In the genomic region with DNA sequence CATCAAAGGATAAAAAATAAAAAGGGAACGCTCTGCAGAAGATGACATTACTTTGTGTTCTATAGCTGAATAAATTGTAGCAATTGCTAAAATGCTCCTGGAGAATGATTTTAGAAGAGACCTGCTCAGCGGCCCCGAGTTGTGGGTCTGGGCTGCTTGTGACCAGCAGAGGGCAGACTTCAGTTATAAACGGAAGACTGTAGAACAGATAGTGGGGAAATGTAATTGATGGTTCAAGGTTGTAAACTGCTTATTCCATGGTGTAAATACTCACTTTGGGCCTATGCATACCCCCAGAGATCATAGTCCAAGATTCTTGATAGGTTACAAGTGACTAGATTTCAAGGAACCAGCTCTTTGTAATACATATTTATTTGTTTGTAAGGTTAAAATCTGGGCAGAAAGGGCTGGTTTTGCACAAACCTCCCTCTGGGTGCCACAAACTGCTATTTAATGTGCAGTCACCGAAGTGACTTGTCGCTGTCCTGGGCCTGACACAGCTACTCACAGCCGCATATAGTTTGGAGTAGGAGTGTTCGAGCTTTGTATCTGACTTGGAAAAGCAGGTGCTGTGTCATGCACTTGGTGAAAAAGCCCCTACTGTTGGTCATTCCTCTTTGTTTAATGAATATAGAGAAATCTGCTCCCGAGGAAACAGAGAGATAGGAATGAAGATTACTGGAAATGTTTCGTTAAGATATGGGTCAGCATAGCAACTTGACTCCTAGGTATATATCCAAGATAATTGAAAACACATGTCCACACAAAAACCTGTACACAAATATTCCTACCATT, we compare ENCODE assay signal across 8 cellular contexts. TPM values are rescaled to one million over a fixed set of nuclear protein-coding genes. Genes with fewer than 3 reads are reported as not detected.
DNase-seq lines count a peak whose midpoint lies in the region; ATAC-seq and TF ChIP-seq lines count a peak whose summit lies in the region.

No MANE protein-coding gene starts in this region.

- ATAC-seq in GM18858 (IDR thresholded peaks at IDR 0.05; ENCODE audit: unreplicated experiment) (peak; percentile 46), HG03280 (IDR thresholded peaks at IDR 0.05; ENCODE audit: unreplicated experiment) (peak; percentile 47), lung (ENCODE audit: insufficient read depth, low FRiP score) (no peak)

- H3K36me3 ChIP-seq in lung (ENCODE audit: control insufficient read depth in 2 of 2, insufficient read depth in 2 of 2, low read length in 2 of 2): no peaks in the 10 kb centered on the region

- no peaks in the 10 kb centered on the region for H3K9me3 Mint-ChIP-seq in activated CD4-positive, alpha-beta T cell treated with anti-CD3 and anti-CD28 coated beads, Interleukin-2, amount 10 ng/mL, durations not matched to agents 7 days and 5 days

- H3K4me3 Mint-ChIP-seq in activated CD4-positive, alpha-beta T cell treated with anti-CD3 and anti-CD28 coated beads, Interleukin-2, amount 10 ng/mL, durations not matched to agents 7 days and 5 days: no peak overlapping the region

- H3K9me3 ChIP-seq in AG04450 (ENCODE audit: control insufficient read depth, insufficient read depth, low read length) (no peaks in the 10 kb centered on the region), lung (ENCODE audit: control insufficient read depth in 2 of 2, insufficient read depth in 1 of 2, low read length in 1 of 2) (no peaks in the 10 kb centered on the region)

- POLR2A ChIA-PET in AG04450 (lab: Yijun Ruan, JAX): no interaction called here
- POLR2A ChIA-PET in activated CD4-positive, alpha-beta T cell treated with anti-CD3 and anti-CD28 coated beads, Interleukin-2, amount 10 ng/mL, durations not matched to agents 7 days and 5 days (lab: Charles Lee): no interaction called here

- DNase-seq in AG04450 (ENCODE audit: low read depth, low spot score) (peak; percentile 46), NCI-H460 (ENCODE audit: extremely low read depth, low read depth) (peak; percentile 42), dedifferentiated amniotic fluid mesenchymal stem cell (ENCODE audit: extremely low spot score) (peak; percentile 66), lung (ENCODE audit: low spot score) (peak; percentile 75)
- peak; percentile 78 for DNase-seq in activated CD4-positive, alpha-beta T cell treated with anti-CD3 and anti-CD28 coated beads, Interleukin-2, amount 10 ng/mL, durations not matched to agents 7 days and 5 days
- peak; percentile 14 to 45 for DNase-seq in stimulated activated CD8-positive, alpha-beta memory T cell treated with anti-CD3 and anti-CD28 coated beads, Interleukin-15, amount 100 ng/mL, for 4 hours (ENCODE audit: low read depth in 2 of 2)

- peaks cover 6% of the 10 kb centered on the region for H3K27me3 Mint-ChIP-seq in activated CD4-positive, alpha-beta T cell treated with anti-CD3 and anti-CD28 coated beads, Interleukin-2, amount 10 ng/mL, durations not matched to agents 7 days and 5 days

- TF ChIP-seq CTCF in AG04450 (IDR thresholded peaks at IDR 0.05; ENCODE audit: low read depth, low read length) (peak; percentile 87), lung (IDR thresholded peaks at IDR 0.05; ENCODE audit: control extremely low read depth, extremely low read depth) (peak; percentile 81)

- H3K27ac ChIP-seq in AG04450 (ENCODE audit: low read depth, low read length) (no peak overlapping the region), lung (ENCODE audit: low read depth in 1 of 2, low read length in 1 of 2) (no peak overlapping the region)

- H3K4me1 Mint-ChIP-seq in activated CD4-positive, alpha-beta T cell treated with anti-CD3 and anti-CD28 coated beads, Interleukin-2, amount 10 ng/mL, durations not matched to agents 7 days and 5 days: peaks cover 14% of the 10 kb centered on the region

- CTCF ChIA-PET in AG04450 (lab: Charles Lee): interaction anchor here (0.5 to 7.3 kb wide), 62 partner anchors 8 to 973 kb away, joined by 3 to 209 read pairs (median 4); partner anchors contain the start of genes GTF2E1, NDUFB4, RABL3 and STXBP5L
- CTCF ChIA-PET in activated CD4-positive, alpha-beta T cell treated with anti-CD3 and anti-CD28 coated beads, Interleukin-2, amount 10 ng/mL, durations not matched to agents 7 days and 5 days (lab: Charles Lee): interaction anchor here (1.0 to 2.0 kb wide), 2 partner anchors 94 to 234 kb away, joined by 3 to 12 read pairs; no protein-coding TSS in a partner anchor

- 33 to 43% methylated on average over 10 of the region's 10 CpGs for WGBS in lung, 2 donors

- H3K36me3 Mint-ChIP-seq in activated CD4-positive, alpha-beta T cell treated with anti-CD3 and anti-CD28 coated beads, Interleukin-2, amount 10 ng/mL, durations not matched to agents 7 days and 5 days (ENCODE audit: low read depth): no peaks in the 10 kb centered on the region

- H3K27me3 ChIP-seq in AG04450 (ENCODE audit: control insufficient read depth, insufficient read depth, low read length) (no peaks in the 10 kb centered on the region), lung (ENCODE audit: control insufficient read depth, insufficient read depth) (no peaks in the 10 kb centered on the region)

- no peak overlapping the region for H3K27ac Mint-ChIP-seq in activated CD4-positive, alpha-beta T cell treated with anti-CD3 and anti-CD28 coated beads, Interleukin-2, amount 10 ng/mL, durations not matched to agents 7 days and 5 days

- H3K4me3 ChIP-seq in AG04450 (ENCODE audit: low read depth, low read length) (no peak overlapping the region), lung (no peak overlapping the region)

- peaks cover 2 to 10% of the 10 kb centered on the region in 2 donors for H3K4me1 ChIP-seq in lung (ENCODE audit: control insufficient read depth in 2 of 2, insufficient read depth in 2 of 2, low read length in 2 of 2)

RNA-seq across cellular contexts. Expression of gene NDUFB4, which starts 34.7 kb away (rescaled TPM):
- polyA plus RNA-seq in AG04450 (2011; rRNA removed) (174 and 183 TPM in 2 replicates), lung (100 to 1,000 TPM; 119 to 341 TPM)
- 166 and 267 TPM in 2 replicates for polyA minus RNA-seq in AG04450 (2011; rRNA and poly(A)+ RNA removed)
- total RNA-seq in NCI-H460 (2014; rRNA removed; shearing (Covaris generic)): 185 and 192 TPM in 2 replicates
- 64.7 and 92.2 TPM in 2 replicates for polyA plus RNA-seq in NCI-H460 (2014; cell fraction: nucleus; rRNA removed)
- total RNA-seq in activated CD4-positive, alpha-beta T cell treated with anti-CD3 and anti-CD28 coated beads, Interleukin-2, amount 10 ng/mL, durations not matched to agents 7 days and 5 days: 100 to 1,000 TPM; 117 to 148 TPM
- 10 to 100 TPM; 73.4 to 86.8 TPM for total RNA-seq in lung
